17 cellular contexts compared by ENCODE assay signal in the genomic region with DNA sequence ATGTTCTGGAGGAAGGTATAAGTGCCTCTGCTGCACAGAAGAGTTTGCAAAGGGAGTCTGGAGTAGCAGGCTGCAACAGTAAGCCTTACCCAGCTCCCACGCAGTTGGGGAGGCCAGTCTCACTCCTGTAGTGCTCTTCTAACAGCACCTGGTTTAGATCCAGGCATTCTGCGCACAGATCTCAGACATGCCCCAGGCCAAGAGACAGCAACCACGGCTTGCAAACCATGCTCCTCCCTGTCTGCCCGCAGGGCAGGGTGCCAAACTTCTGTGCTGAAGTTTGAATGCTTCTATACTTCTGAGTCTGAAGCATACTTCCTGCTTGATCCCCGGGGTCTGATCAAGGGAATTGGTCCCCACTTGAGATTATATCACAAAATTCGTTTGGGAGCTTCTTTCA.
DNase-seq lines count a peak whose midpoint lies in the region; ATAC-seq and TF ChIP-seq lines count a peak whose summit lies in the region.
"Had no signal": no experiment of that assay in that cellular context is flagged by ENCODE, and none has a peak within 500 bp of the region (broad histone marks: within the 10 kb centered on the region; RNA-seq: fewer than 3 reads in every experiment).

No MANE protein-coding gene starts in this region.

- intact Hi-C loops in activated CD4-positive, alpha-beta memory T cell treated with anti-CD3 and anti-CD28 coated beads for 36 hours (cut with micrococcal nuclease): no loop called here
- intact Hi-C loops in thyroid gland (cut with DNase I): no loop called here

- no peaks in the 10 kb centered on the region for H3K4me1 ChIP-seq in SJCRH30
- no peaks in the 10 kb centered on the region for H3K4me1 ChIP-seq in thyroid gland
- H3K4me1 ChIP-seq: parathyroid adenoma had no signal

- H3K4me1 Mint-ChIP-seq in activated CD4-positive, alpha-beta memory T cell treated with anti-CD3 and anti-CD28 coated beads, Interleukin-2, amount 10 ng/mL, durations not matched to agents 7 days and 5 days: peaks cover 14% of the 10 kb centered on the region
- no peaks in the 10 kb centered on the region for H3K4me1 Mint-ChIP-seq in activated CD4-positive, alpha-beta memory T cell treated with anti-CD3 and anti-CD28 coated beads for 36 hours (ENCODE audit: low read depth)

- H3K27me3 Mint-ChIP-seq in activated CD4-positive, alpha-beta memory T cell treated with anti-CD3 and anti-CD28 coated beads, Interleukin-2, amount 10 ng/mL, durations not matched to agents 7 days and 5 days: no peaks in the 10 kb centered on the region
- no peaks in the 10 kb centered on the region for H3K27me3 Mint-ChIP-seq in activated CD4-positive, alpha-beta memory T cell treated with anti-CD3 and anti-CD28 coated beads for 36 hours

- H3K4me3 Mint-ChIP-seq in activated CD4-positive, alpha-beta memory T cell treated with anti-CD3 and anti-CD28 coated beads, Interleukin-2, amount 10 ng/mL, durations not matched to agents 7 days and 5 days: no peak overlapping the region
- H3K4me3 Mint-ChIP-seq in activated CD4-positive, alpha-beta memory T cell treated with anti-CD3 and anti-CD28 coated beads for 36 hours: no peak overlapping the region

- H3K9me3 Mint-ChIP-seq in activated CD4-positive, alpha-beta memory T cell treated with anti-CD3 and anti-CD28 coated beads, Interleukin-2, amount 10 ng/mL, durations not matched to agents 7 days and 5 days: peaks cover 12% of the 10 kb centered on the region
- H3K9me3 Mint-ChIP-seq in activated CD4-positive, alpha-beta memory T cell treated with anti-CD3 and anti-CD28 coated beads for 36 hours: peaks cover 18% of the 10 kb centered on the region

- H3K9me3 ChIP-seq in SJCRH30 (replicated peaks) (no peaks in the 10 kb centered on the region), thyroid gland (no peaks in the 10 kb centered on the region)
- H3K9me3 ChIP-seq: mucosa of descending colon had no signal

- POLR2A ChIA-PET in activated CD4-positive, alpha-beta memory T cell treated with anti-CD3 and anti-CD28 coated beads, Interleukin-2, amount 10 ng/mL, durations not matched to agents 7 days and 5 days (lab: Charles Lee): no interaction called here
- POLR2A ChIA-PET in activated CD4-positive, alpha-beta memory T cell treated with anti-CD3 and anti-CD28 coated beads for 36 hours (lab: Charles Lee): no interaction called here

- ATAC-seq in GM19023 (IDR thresholded peaks at IDR 0.05; ENCODE audit: unreplicated experiment) (no peak), GM18861 (IDR thresholded peaks at IDR 0.05; ENCODE audit: unreplicated experiment) (no peak)
- ATAC-seq: mucosa of descending colon had no signal

- TF ChIP-seq POLR2A in thyroid gland (IDR thresholded peaks at IDR 0.05): no peak

- WGBS in thyroid gland, 2 donors: 11 to 29% methylated on average over 3 of the region's 6 CpGs

- H3K27ac ChIP-seq in SJCRH30 (no peak overlapping the region), thyroid gland (no peak overlapping the region)
- H3K27ac ChIP-seq: 22Rv1, parathyroid adenoma, tibial artery had no signal

- peaks cover 2% of the 10 kb centered on the region for H3K36me3 Mint-ChIP-seq in activated CD4-positive, alpha-beta memory T cell treated with anti-CD3 and anti-CD28 coated beads, Interleukin-2, amount 10 ng/mL, durations not matched to agents 7 days and 5 days (ENCODE audit: low read depth)
- no peaks in the 10 kb centered on the region for H3K36me3 Mint-ChIP-seq in activated CD4-positive, alpha-beta memory T cell treated with anti-CD3 and anti-CD28 coated beads for 36 hours

- H3K27me3 ChIP-seq in SJCRH30 (no peaks in the 10 kb centered on the region), thyroid gland (no peaks in the 10 kb centered on the region)
- H3K27me3 ChIP-seq: tibial artery had no signal

- no peak for TF ChIP-seq CTCF in fibroblast of the aortic adventitia (IDR thresholded peaks at IDR 0.05; ENCODE audit: insufficient read depth, low read length)
- TF ChIP-seq CTCF in thyroid gland (IDR thresholded peaks at IDR 0.05): no peak

- no peak overlapping the region for H3K27ac Mint-ChIP-seq in activated CD4-positive, alpha-beta memory T cell treated with anti-CD3 and anti-CD28 coated beads, Interleukin-2, amount 10 ng/mL, durations not matched to agents 7 days and 5 days
- no peak overlapping the region for H3K27ac Mint-ChIP-seq in activated CD4-positive, alpha-beta memory T cell treated with anti-CD3 and anti-CD28 coated beads for 36 hours
- H3K27ac Mint-ChIP-seq: activated T-helper 2 cell treated with anti-CD3 and anti-CD28 coated beads, Interferon-gamma antibody, Interleukin-2, Interleukin-4, amounts not matched to agents 10 μg/mL and 5 μg/mL and 100 μg/mL, durations not matched to agents 14 hours and 24 hours and 36 hours had no signal

- H3K4me3 ChIP-seq in SJCRH30 (no peak overlapping the region), fibroblast of the aortic adventitia (ENCODE audit: low read depth, low read length) (no peak overlapping the region), thyroid gland (replicated peaks in 1 of 3) (no peak overlapping the region)
- H3K4me3 ChIP-seq: mucosa of descending colon, tibial artery had no signal

- H3K36me3 ChIP-seq in SJCRH30 (no peaks in the 10 kb centered on the region), thyroid gland (no peaks in the 10 kb centered on the region)
- H3K36me3 ChIP-seq: tibial artery had no signal

- CTCF ChIA-PET in activated CD4-positive, alpha-beta memory T cell treated with anti-CD3 and anti-CD28 coated beads, Interleukin-2, amount 10 ng/mL, durations not matched to agents 7 days and 5 days (lab: Charles Lee): no interaction called here
- CTCF ChIA-PET in activated CD4-positive, alpha-beta memory T cell treated with anti-CD3 and anti-CD28 coated beads for 36 hours (lab: Charles Lee): interaction anchor here (1.0 kb wide), 1 partner anchor 463 kb away, joined by 3 read pairs; no protein-coding TSS in a partner anchor

- DNase-seq in activated CD4-positive, alpha-beta memory T cell treated with anti-CD3 and anti-CD28 coated beads, Interleukin-2, amount 10 ng/mL, durations not matched to agents 7 days and 5 days: peak; percentile 16
- DNase-seq in activated CD4-positive, alpha-beta memory T cell treated with anti-CD3 and anti-CD28 coated beads for 36 hours: no peak
- peak; percentile 20 to 28 for DNase-seq in SJCRH30
- peak; percentile 41 for DNase-seq in fibroblast of the aortic adventitia (ENCODE audit: low read depth)
- DNase-seq in thyroid gland: peak; percentile 19 to 33
- no peak for DNase-seq in activated CD4-positive, alpha-beta T cell treated with anti-CD3 and anti-CD28 coated beads for 48 hours
- DNase-seq: activated CD4-positive, alpha-beta T cell treated with anti-CD3 and anti-CD28 coated beads for 4 hours; caudate nucleus; mucosa of descending colon; NCI-H2107; stimulated activated CD4-positive, alpha-beta T cell treated with anti-CD3 and anti-CD28 coated beads, Interleukin-15, amount 100 ng/mL, for 24 hours; tibial artery had no signal

Comparison
In these comparisons a context has a peak if more than half of its experiments do, and no peak if none do; other contexts are left out.
1. DNase-seq: peak in activated CD4-positive, alpha-beta memory T cell treated with anti-CD3 and anti-CD28 coated beads, Interleukin-2, amount 10 ng/mL, durations not matched to agents 7 days and 5 days (single experiment), SJCRH30 (2 of 2), fibroblast of the aortic adventitia (single experiment) and thyroid gland (2 of 2); none in activated CD4-positive, alpha-beta memory T cell treated with anti-CD3 and anti-CD28 coated beads for 36 hours (single experiment) and activated CD4-positive, alpha-beta T cell treated with anti-CD3 and anti-CD28 coated beads for 48 hours (single experiment).